In genomic region chr6:109024784-109025183, GRCh38 we compare ENCODE assay signal across 16 cellular contexts.
DNase-seq lines count a peak whose midpoint lies in the region; ATAC-seq and TF ChIP-seq lines count a peak whose summit lies in the region.
"Had no signal": no experiment of that assay in that cellular context is flagged by ENCODE, and none has a peak within 500 bp of the region (broad histone marks: within the 10 kb centered on the region; RNA-seq: fewer than 3 reads in every experiment).

No MANE protein-coding gene starts in this region.

- TF ChIP-seq CTCF in OCI-LY1 (IDR thresholded peaks at IDR 0.05; ENCODE audit: low read length) (peak; percentile 19; the same call in 1 of the 2 replicates), neural progenitor cell (IDR thresholded peaks at IDR 0.05) (peak; percentile 45)

- H3K27ac ChIP-seq in OCI-LY1 (ENCODE audit: low read depth, low read length, poor library complexity, severe bottlenecking) (no peak overlapping the region), neural progenitor cell (no peak overlapping the region)
- H3K27ac ChIP-seq: C4-2B, right lobe of liver, vagina had no signal

- no peak overlapping the region for H3K27ac Mint-ChIP-seq in neural progenitor cell
- H3K27ac Mint-ChIP-seq: activated CD4-positive, alpha-beta T cell treated with anti-CD3 and anti-CD28 coated beads, Interleukin-2, amount 10 ng/mL, durations not matched to agents 24 days and 14 days had no signal

- no peak for ATAC-seq in HG02970 (IDR thresholded peaks at IDR 0.05; ENCODE audit: low FRiP score, unreplicated experiment)
- ATAC-seq: right lobe of liver; stimulated activated naive CD8-positive, alpha-beta T cell treated with anti-CD3 and anti-CD28 coated beads, Interleukin-15, Interleukin-2, amounts not matched to agents 100 U/mL and 50 U/mL, for 24 hours had no signal

- H3K4me1 ChIP-seq in OCI-LY1 (ENCODE audit: insufficient read depth, low read length, severe bottlenecking) (peaks cover 31% of the 10 kb centered on the region), neural progenitor cell (peaks cover 5% of the 10 kb centered on the region)
- H3K4me1 ChIP-seq: right lobe of liver had no signal

- H3K9ac ChIP-seq in OCI-LY1 (ENCODE audit: low read length): no peak overlapping the region
- H3K9ac ChIP-seq in neural progenitor cell: no peak overlapping the region

- H3F3A ChIP-seq in OCI-LY1 (ENCODE audit: insufficient read depth, low read length) (no peaks in the 10 kb centered on the region), neural progenitor cell (ENCODE audit: low read depth) (no peaks in the 10 kb centered on the region)

- H3K9me3 ChIP-seq in OCI-LY1 (ENCODE audit: low read length): no peaks in the 10 kb centered on the region
- no peaks in the 10 kb centered on the region for H3K9me3 ChIP-seq in neural progenitor cell (ENCODE audit: low read depth)
- H3K9me3 ChIP-seq: right lobe of liver, vagina had no signal

- no peaks in the 10 kb centered on the region for H3K4me1 Mint-ChIP-seq in neural progenitor cell

- no peaks in the 10 kb centered on the region for H3K36me3 ChIP-seq in H7 (replicated peaks; ENCODE audit: control insufficient read depth, insufficient read depth, low read length)
- H3K36me3 ChIP-seq in OCI-LY1 (ENCODE audit: insufficient read depth, low read length): no peaks in the 10 kb centered on the region
- H3K36me3 ChIP-seq in neural progenitor cell: no peaks in the 10 kb centered on the region
- H3K36me3 ChIP-seq: right lobe of liver, vagina had no signal

- no peaks in the 10 kb centered on the region for H3K9me2 ChIP-seq in OCI-LY1 (ENCODE audit: low read depth, low read length)

- no peak overlapping the region for H3K4me3 Mint-ChIP-seq in neural progenitor cell
- H3K4me3 Mint-ChIP-seq: activated CD4-positive, alpha-beta T cell treated with anti-CD3 and anti-CD28 coated beads, Interleukin-2, amount 10 ng/mL, durations not matched to agents 24 days and 14 days had no signal

- H2AFZ ChIP-seq in OCI-LY1 (ENCODE audit: low read length) (no peak overlapping the region), neural progenitor cell (replicated peaks) (peak overlapping the region; percentile 43)

- H3K36me3 Mint-ChIP-seq in neural progenitor cell: no peaks in the 10 kb centered on the region

- peak; percentile 64 for DNase-seq in H7
- peak; percentile 15 for DNase-seq in fibroblast of peridontal ligament (ENCODE audit: extremely low read depth)
- peak; percentile 42 for DNase-seq in neural progenitor cell (ENCODE audit: low spot score)
- no peak for DNase-seq in stimulated activated CD4-positive, alpha-beta T cell treated with anti-CD3 and anti-CD28 coated beads, Interleukin-1b, Interleukin-23, amount 100 ng/mL, for 48 hours
- no peak for DNase-seq in inferior parietal cortex (ENCODE audit: extremely low spot score)
- no peak for DNase-seq in AG08396 (ENCODE audit: low spot score)
- DNase-seq: activated CD4-positive, alpha-beta T cell treated with anti-CD3 and anti-CD28 coated beads, Interleukin-2, amount 10 ng/mL, durations not matched to agents 24 days and 14 days; amniotic stem cell; KG1; NCI-H146; right lobe of liver; stimulated activated naive CD8-positive, alpha-beta T cell treated with anti-CD3 and anti-CD28 coated beads, Interleukin-15, Interleukin-2, amounts not matched to agents 100 U/mL and 50 U/mL, for 24 hours had no signal

- no peaks in the 10 kb centered on the region for H3K27me3 Mint-ChIP-seq in neural progenitor cell (ENCODE audit: insufficient read depth, low read depth)

- H3K79me2 ChIP-seq in OCI-LY1 (ENCODE audit: insufficient read depth, low read length): no peaks in the 10 kb centered on the region
- no peaks in the 10 kb centered on the region for H3K79me2 ChIP-seq in neural progenitor cell (ENCODE audit: low read depth)

- H3K4me3 ChIP-seq in H7 (ENCODE audit: insufficient read depth, low read depth, low read length): no peak overlapping the region
- H3K4me3 ChIP-seq in OCI-LY1 (ENCODE audit: low read depth, low read length, poor library complexity, severe bottlenecking): no peak overlapping the region
- no peak overlapping the region for H3K4me3 ChIP-seq in neural progenitor cell
- H3K4me3 ChIP-seq: right lobe of liver, vagina had no signal

- H3K27me3 ChIP-seq in H7 (ENCODE audit: control insufficient read depth, insufficient read depth, low read length) (no peaks in the 10 kb centered on the region), OCI-LY1 (ENCODE audit: insufficient read depth, low read length) (no peaks in the 10 kb centered on the region), neural progenitor cell (no peaks in the 10 kb centered on the region)
- H3K27me3 ChIP-seq: right lobe of liver, vagina had no signal

- H4K20me1 ChIP-seq in OCI-LY1 (ENCODE audit: insufficient read depth, low read length): no peaks in the 10 kb centered on the region
- no peaks in the 10 kb centered on the region for H4K20me1 ChIP-seq in neural progenitor cell (ENCODE audit: low read depth)

- peaks cover 3% of the 10 kb centered on the region for H3K9me3 Mint-ChIP-seq in neural progenitor cell
- H3K9me3 Mint-ChIP-seq: activated CD4-positive, alpha-beta T cell treated with anti-CD3 and anti-CD28 coated beads, Interleukin-2, amount 10 ng/mL, durations not matched to agents 24 days and 14 days had no signal

- H3K4me2 ChIP-seq in OCI-LY1 (ENCODE audit: low read length): no peak overlapping the region
- no peak overlapping the region for H3K4me2 ChIP-seq in neural progenitor cell

Comparison
In these comparisons a context has a peak if more than half of its experiments do, and no peak if none do; other contexts are left out.
1. DNase-seq: peak in H7 (single experiment), fibroblast of peridontal ligament (single experiment) and neural progenitor cell (single experiment); none in stimulated activated CD4-positive, alpha-beta T cell treated with anti-CD3 and anti-CD28 coated beads, Interleukin-1b, Interleukin-23, amount 100 ng/mL, for 48 hours (single experiment), inferior parietal cortex (single experiment) and AG08396 (single experiment).